ENCODE assay signal across 18 cellular contexts in the genomic region with DNA sequence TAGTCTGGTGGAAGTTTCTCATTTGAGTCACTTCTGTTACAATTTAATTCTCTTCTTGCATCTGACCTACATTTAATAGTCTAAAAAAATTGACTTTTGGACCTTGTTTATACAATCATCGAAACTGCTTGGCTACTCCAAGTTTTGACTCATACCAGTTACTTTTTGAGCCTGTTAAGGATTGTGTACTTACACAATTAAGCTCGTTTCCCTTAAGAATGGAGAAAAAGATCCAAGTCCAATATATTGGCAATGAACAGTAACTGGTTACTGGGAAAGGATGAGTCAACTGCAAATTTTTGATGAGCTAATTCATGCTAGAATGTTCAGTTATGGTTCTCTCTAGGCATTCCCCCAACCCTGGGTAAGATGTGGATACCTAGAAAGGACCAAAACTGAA. TPM values are rescaled to one million over a fixed set of nuclear protein-coding genes. Genes with fewer than 3 reads are reported as not detected.
DNase-seq lines count a peak whose midpoint lies in the region; ATAC-seq, FAIRE-seq and TF ChIP-seq lines count a peak whose summit lies in the region.
"Had no signal": no experiment of that assay in that cellular context is flagged by ENCODE, and none has a peak within 500 bp of the region (broad histone marks: within the 10 kb centered on the region; RNA-seq: fewer than 3 reads in every experiment).

No MANE protein-coding gene starts in this region.

- TF ChIP-seq RAD21 in liver (IDR thresholded peaks at IDR 0.05) = no peak
- no peak for TF ChIP-seq RAD21 in HepG2 (CRISPR knock-in tag; IDR thresholded peaks at IDR 0.05)

- in situ Hi-C loops in HepG2 (cut with HindIII; ENCODE audit: extremely low pct_ligation_motif_present, low pct_unique_long_range_greater_than_20kb) = no loop called here

- no peak for FAIRE-seq in HepG2 (lab: Jason Lieb, UNC)
- FAIRE-seq: GM19239, HTR-8/SVneo had no signal

- H3K9ac ChIP-seq in liver (ENCODE audit: low read depth in 1 of 2, low read length in 2 of 2) (no peak overlapping the region), HepG2 (ENCODE audit: insufficient read depth, low read depth, low read length) (no peak overlapping the region), fibroblast of lung (ENCODE audit: insufficient read depth, low read length) (no peak overlapping the region)
- H3K9ac ChIP-seq: BLaER1 treated with 17β-estradiol and CSF1 and Interleukin-3, amounts not matched to agents 10 nM and 100 nM had no signal

- ATAC-seq in HepG2 (no peak), left lung (peak; percentile 15), aorta (ENCODE audit: low FRiP score) (peak; percentile 49), GM18909 (IDR thresholded peaks at IDR 0.05; ENCODE audit: poor library complexity, unreplicated experiment) (no peak)
- ATAC-seq: HCT116 had no signal

- H3K27me3 ChIP-seq in liver (ENCODE audit: control insufficient read depth in 4 of 4, insufficient read depth in 4 of 4, low read length in 3 of 4) = no peaks in the 10 kb centered on the region
- H3K27me3 ChIP-seq in HepG2 (ENCODE audit: control insufficient read depth in 1 of 2, insufficient read depth in 2 of 2, low read length in 2 of 2) = no peaks in the 10 kb centered on the region
- H3K27me3 ChIP-seq in fibroblast of lung (ENCODE audit: control insufficient read depth, insufficient read depth, low read length) = no peaks in the 10 kb centered on the region
- peaks cover 0 to 4% of the 10 kb centered on the region in 2 donors for H3K27me3 ChIP-seq in left lung
- no peaks in the 10 kb centered on the region for H3K27me3 ChIP-seq in aorta (ENCODE audit: control insufficient read depth in 1 of 2, insufficient read depth in 2 of 2, low read length in 1 of 2)

- no TSS peak for BruUV-seq in HepG2 (replicated peaks; lab: Mats Ljungman, UMichigan)

- H3K9me3 ChIP-seq in liver (ENCODE audit: control insufficient read depth in 4 of 4, low read length in 3 of 4) (peaks cover 0 to 2% (median 0%) of the 10 kb centered on the region in 4 donors), HepG2 (ENCODE audit: low read length) (no peaks in the 10 kb centered on the region), fibroblast of lung (ENCODE audit: control insufficient read depth, insufficient read depth, low read depth, low read length) (no peaks in the 10 kb centered on the region), left lung (no peaks in the 10 kb centered on the region), aorta (ENCODE audit: control insufficient read depth, low read length) (no peaks in the 10 kb centered on the region)

- H3K27me3 Mint-ChIP-seq in nephron progenitor cell (ENCODE audit: low read depth, poor library complexity) = peaks cover 3% of the 10 kb centered on the region

- H3K27ac ChIP-seq in liver (ENCODE audit: low read depth in 1 of 2, low read length in 2 of 2) = no peak overlapping the region
- no peak overlapping the region for H3K27ac ChIP-seq in HepG2 (ENCODE audit: extremely low read length, insufficient read depth, low read length)
- H3K27ac ChIP-seq in fibroblast of lung (ENCODE audit: insufficient read depth, low read length) = no peak overlapping the region
- no peak overlapping the region for H3K27ac ChIP-seq in left lung
- H3K27ac ChIP-seq in aorta (ENCODE audit: low read depth in 1 of 2, low read length in 2 of 2) = no peak overlapping the region
- H3K27ac ChIP-seq: BLaER1 treated with 17β-estradiol and CSF1 and Interleukin-3, amounts not matched to agents 10 nM and 100 nM had no signal

- H3K79me2 ChIP-seq in HepG2 (ENCODE audit: insufficient read depth, low read length) (no peaks in the 10 kb centered on the region), fibroblast of lung (ENCODE audit: control insufficient read depth, insufficient read depth, low read length) (no peaks in the 10 kb centered on the region)

- H3K36me3 ChIP-seq in liver (ENCODE audit: control insufficient read depth in 4 of 4, insufficient read depth in 3 of 4, low read depth in 1 of 4, low read length in 3 of 4) = no peaks in the 10 kb centered on the region
- H3K36me3 ChIP-seq in HepG2 (replicated peaks in 1 of 2; ENCODE audit: control insufficient read depth in 1 of 2, insufficient read depth in 2 of 2, low read length in 2 of 2) = no peaks in the 10 kb centered on the region
- no peaks in the 10 kb centered on the region for H3K36me3 ChIP-seq in fibroblast of lung (ENCODE audit: control insufficient read depth, insufficient read depth, low read length)
- no peaks in the 10 kb centered on the region for H3K36me3 ChIP-seq in left lung
- H3K36me3 ChIP-seq in aorta (ENCODE audit: control insufficient read depth in 1 of 2, insufficient read depth in 2 of 2, low read length in 1 of 2) = no peaks in the 10 kb centered on the region
- H3K36me3 ChIP-seq: BLaER1 treated with 17β-estradiol and CSF1 and Interleukin-3, amounts not matched to agents 10 nM and 100 nM had no signal

- POLR2A ChIA-PET in HepG2 (lab: Yijun Ruan, JAX) = no interaction called here

- TF ChIP-seq EP300 in HepG2 (IDR thresholded peaks at IDR 0.05; ENCODE audit: low read depth in 2 of 2, low read length in 2 of 2) (no peak), HepG2 (CRISPR knock-in tag; IDR thresholded peaks at IDR 0.05; ENCODE audit: borderline replicate concordance) (no peak)

- CTCF ChIA-PET in HepG2 (lab: Yijun Ruan, JAX; ENCODE audit: low intra/inter-chr PET ratio, low total read pairs) = no interaction called here

- no peak overlapping the region for H3K4me3 ChIP-seq in liver (ENCODE audit: low read depth in 1 of 3, low read length in 3 of 3)
- no peak overlapping the region for H3K4me3 ChIP-seq in HepG2 (replicated peaks in 1 of 3; ENCODE audit: insufficient read depth in 1 of 3, low read depth in 2 of 3, low read length in 3 of 3)
- no peak overlapping the region for H3K4me3 ChIP-seq in fibroblast of lung (replicated peaks in 1 of 4; ENCODE audit: control extremely low read depth in 1 of 4, insufficient read depth in 1 of 4, low read depth in 3 of 4, low read length in 4 of 4)
- no peak overlapping the region for H3K4me3 ChIP-seq in left lung
- H3K4me3 ChIP-seq in aorta (ENCODE audit: low read length in 2 of 2) = no peak overlapping the region
- H3K4me3 ChIP-seq: BLaER1 treated with 17β-estradiol and CSF1 and Interleukin-3, amounts not matched to agents 10 nM and 100 nM had no signal

- intact Hi-C loops in HepG2 (cut with micrococcal nuclease; ENCODE audit: unreplicated experiment) (no loop called here), left lung (cut with DNase I) (no loop called here), aorta (cut with DNase I) (loop anchor here in 1 of 2 donors (10.0 kb wide), 1 partner anchor 259 kb away; a partner anchor contains a TSS)

- no peak overlapping the region for H2AFZ ChIP-seq in HepG2 (ENCODE audit: low read length)
- H2AFZ ChIP-seq in fibroblast of lung (ENCODE audit: low read length) = no peak overlapping the region

- H3K4me1 ChIP-seq in liver (ENCODE audit: control insufficient read depth in 4 of 4, insufficient read depth in 4 of 4, low read length in 3 of 4) = no peaks in the 10 kb centered on the region
- H3K4me1 ChIP-seq in HepG2 (ENCODE audit: insufficient read depth, low read length) = no peaks in the 10 kb centered on the region
- H3K4me1 ChIP-seq in fibroblast of lung (ENCODE audit: control insufficient read depth, extremely low read depth, insufficient read depth, low read length) = no peaks in the 10 kb centered on the region
- H3K4me1 ChIP-seq in left lung = no peaks in the 10 kb centered on the region
- peaks cover 0 to 3% of the 10 kb centered on the region in 2 donors for H3K4me1 ChIP-seq in aorta (ENCODE audit: control insufficient read depth in 1 of 2, insufficient read depth in 2 of 2, low read length in 2 of 2)
- H3K4me1 ChIP-seq: BLaER1 treated with 17β-estradiol and CSF1 and Interleukin-3, amounts not matched to agents 10 nM and 100 nM had no signal

- H3K4me1 Mint-ChIP-seq in nephron progenitor cell = no peaks in the 10 kb centered on the region

- H4K20me1 ChIP-seq in HepG2 (ENCODE audit: insufficient read depth, low read length) = no peaks in the 10 kb centered on the region
- H4K20me1 ChIP-seq in fibroblast of lung (ENCODE audit: control insufficient read depth, extremely low read depth, insufficient read depth, low read length) = no peaks in the 10 kb centered on the region
- H4K20me1 ChIP-seq: BLaER1 treated with 17β-estradiol and CSF1 and Interleukin-3, amounts not matched to agents 10 nM and 100 nM had no signal

- no peak for TF ChIP-seq POLR2A in HepG2 (IDR thresholded peaks at IDR 0.05; ENCODE audit: insufficient read depth in 1 of 2, low read depth in 2 of 2, low read length in 2 of 2)

- TF ChIP-seq CTCF in liver (IDR thresholded peaks at IDR 0.05; ENCODE audit: low read depth, low read length, missing input control) (no peak), HepG2 (CRISPR knock-in tag; IDR thresholded peaks at IDR 0.05) (no peak), fibroblast of lung (conservative IDR thresholded peaks at IDR 0.05 in 1 of 2, IDR thresholded peaks at IDR 0.05 in 1 of 2; ENCODE audit: low read depth in 1 of 2, low read length in 2 of 2) (no peak), left lung (IDR thresholded peaks at IDR 0.05) (no peak), nephron progenitor cell (IDR thresholded peaks at IDR 0.05) (no peak), GM10266 (IDR thresholded peaks at IDR 0.05; ENCODE audit: control insufficient read depth, insufficient read depth, low read depth, missing control alignments) (no peak)

- no peaks in the 10 kb centered on the region for H3K36me3 Mint-ChIP-seq in nephron progenitor cell (ENCODE audit: low read depth)

- 16% methylated on average over 2 of the region's 2 CpGs for WGBS in liver
- 0% methylated on average over 2 of the region's 2 CpGs for WGBS in HepG2 (ENCODE audit: low lambda C conversion rate)
- WGBS in aorta, 2 donors = 5 to 20% methylated on average over 2 of the region's 2 CpGs

- H3K4me2 ChIP-seq in HepG2 (ENCODE audit: low read depth, low read length) (no peak overlapping the region), fibroblast of lung (ENCODE audit: extremely low read depth, insufficient read depth, low read length) (no peak overlapping the region)
- H3K4me2 ChIP-seq: BLaER1 treated with 17β-estradiol and CSF1 and Interleukin-3, amounts not matched to agents 10 nM and 100 nM had no signal

- DNase-seq in HepG2 (ENCODE audit: low spot score) = no peak
- DNase-seq in fibroblast of lung (ENCODE audit: low read depth in 2 of 2) = peak; percentile 6 to 78
- DNase-seq in left lung = no peak
- no peak for DNase-seq in aorta
- no peak for DNase-seq in nephron progenitor cell
- DNase-seq in GM10266 (ENCODE audit: extremely low spot score) = no peak
- DNase-seq: COR-L47, DMS153, EL, NCI-H1048, NCI-H345 had no signal

- H3K9me3 Mint-ChIP-seq in nephron progenitor cell = no peaks in the 10 kb centered on the region

- no peak overlapping the region for H3K27ac Mint-ChIP-seq in nephron progenitor cell

- H3K4me3 Mint-ChIP-seq in nephron progenitor cell = no peak overlapping the region

RNA-seq across cellular contexts. Expression of a gene that starts 58.2 kb away (rescaled TPM):
- total RNA-seq in liver (not detected), HepG2 (2016; rRNA removed; fragmentation: Illumina TruSeq; extraction: Trizol) (not detected in 2 replicates), fibroblast of lung (not detected in 2 replicates), left lung (not detected), aorta (under 1 TPM in 1 of 2 donors, not detected in 1; 0.42 TPM)
- polyA plus RNA-seq in liver (under 1 TPM in 1 of 2 donors, not detected in 1; 0.01 TPM), HepG2 (2011; rRNA removed) (not detected in 2 replicates), fibroblast of lung (not detected in 2 replicates), aorta (not detected)
- not detected in 2 replicates for total RNA-seq in HepG2 (2016; cell fraction: cytosol; rRNA removed; fragmentation: Illumina TruSeq; extraction: Trizol; ENCODE audit: low read depth)
- total RNA-seq in HepG2 (2016; cell fraction: insoluble cytoplasmic fraction; rRNA removed; fragmentation: Illumina TruSeq; extraction: Trizol) = not detected in 2 replicates
- total RNA-seq in HepG2 (2016; cell fraction: membrane; rRNA removed; fragmentation: Illumina TruSeq; extraction: Trizol) = not detected in 2 replicates
- not detected in 2 replicates for total RNA-seq in HepG2 (2016; cell fraction: nucleus; rRNA removed; fragmentation: Illumina TruSeq; extraction: Trizol)
- polyA plus RNA-seq in HepG2 (2011; cell fraction: cytosol; rRNA removed) = not detected in 2 replicates
- polyA plus RNA-seq in HepG2 (2011; cell fraction: nucleus; rRNA removed) = not detected in 2 replicates
- not detected in 2 replicates for polyA plus RNA-seq in HepG2 (2012)
- not detected in 2 replicates for polyA plus RNA-seq in HepG2 (2016; cell fraction: cytosol; fragmentation: Illumina TruSeq; extraction: Trizol; ENCODE audit: low read depth)
- not detected in 2 replicates for polyA plus RNA-seq in HepG2 (2016; cell fraction: insoluble cytoplasmic fraction; fragmentation: Illumina TruSeq; extraction: Trizol; ENCODE audit: low read depth)
- polyA plus RNA-seq in HepG2 (2016; cell fraction: membrane; fragmentation: Illumina TruSeq; extraction: Trizol; ENCODE audit: low read depth) = not detected in 2 replicates
- not detected in 2 replicates for polyA plus RNA-seq in HepG2 (2016; cell fraction: nucleus; fragmentation: Illumina TruSeq; extraction: Trizol; ENCODE audit: insufficient read depth, low read depth)
- polyA minus RNA-seq in HepG2 (2011; rRNA and poly(A)+ RNA removed; ENCODE audit: low replicate concordance) = not detected in 2 replicates
- polyA minus RNA-seq in HepG2 (2011; cell fraction: cytosol; rRNA and poly(A)+ RNA removed) = not detected in 2 replicates
- not detected in 2 replicates for polyA minus RNA-seq in HepG2 (2011; cell fraction: nucleus; rRNA and poly(A)+ RNA removed)
- polyA plus RNA-seq in fibroblast of lung (2012) = not detected in 2 replicates
- not detected in 2 replicates for polyA minus RNA-seq in fibroblast of lung (ENCODE audit: low replicate concordance)
- total RNA-seq: A172 had no signal

Comparison
In these comparisons a context has a peak if more than half of its experiments do, and no peak if none do; other contexts are left out.
1. ATAC-seq: peak in left lung (single experiment) and aorta (single experiment); none in HepG2 (single experiment) and GM18909 (single experiment).
2. DNase-seq: peak in fibroblast of lung (2 of 2); none in HepG2 (single experiment), left lung (0 of 2), aorta (0 of 2), nephron progenitor cell (single experiment) and GM10266 (single experiment).